ENCODE assay signal across 9 cellular contexts in genomic region chr12:64681200-64682052, GRCh38.
DNase-seq lines count a peak whose midpoint lies in the region; ATAC-seq and TF ChIP-seq lines count a peak whose summit lies in the region.
"Had no signal": no experiment of that assay in that cellular context is flagged by ENCODE, and none has a peak within 500 bp of the region (broad histone marks: within the 10 kb centered on the region; RNA-seq: fewer than 3 reads in every experiment).

No MANE protein-coding gene starts in this region.

- H3K27ac ChIP-seq in ascending aorta (peak overlapping the region; percentile 93), sigmoid colon (peak overlapping the region; percentile 79 to 92 (median 80))

- ATAC-seq in GM18519 (IDR thresholded peaks at IDR 0.05; ENCODE audit: low FRiP score, unreplicated experiment) (peak; percentile 63), HG02938 (IDR thresholded peaks at IDR 0.05; ENCODE audit: unreplicated experiment) (peak; percentile 40)

- TF ChIP-seq POLR2A in sigmoid colon (IDR thresholded peaks at IDR 0.05) = no peak

- H3K4me1 ChIP-seq in ascending aorta (peaks cover 20 to 64% of the 10 kb centered on the region in 2 donors), sigmoid colon (peaks cover 0 to 93% (median 76%) of the 10 kb centered on the region in 4 donors)

- no peak for TF ChIP-seq EP300 in sigmoid colon (IDR thresholded peaks at IDR 0.05)

- H3K36me3 ChIP-seq in ascending aorta (peaks cover 4 to 10% of the 10 kb centered on the region in 2 donors), sigmoid colon (peaks cover 0 to 13% (median 0%) of the 10 kb centered on the region in 4 donors)

- 73 to 92% methylated on average over 5 of the region's 5 CpGs for WGBS in sigmoid colon, 2 donors

- DNase-seq in ascending aorta (ENCODE audit: low spot score in 2 of 2) = no peak
- no peak for DNase-seq in sigmoid colon
- DNase-seq in posterior vena cava (ENCODE audit: low spot score) = no peak
- no peak for DNase-seq in Kasumi-1 (lab: John Stamatoyannopoulos, UW)
- no peak for DNase-seq in HuH-7 (ENCODE audit: low spot score)
- DNase-seq: stimulated activated CD4-positive, alpha-beta T cell treated with anti-CD3 and anti-CD28 coated beads, Interleukin-2, amount 100 ng/mL, for 48 hours had no signal

- no peak for TF ChIP-seq CTCF in ascending aorta (IDR thresholded peaks at IDR 0.05)
- no peak for TF ChIP-seq CTCF in sigmoid colon (IDR thresholded peaks at IDR 0.05)

- H3K4me3 ChIP-seq in ascending aorta (no peak overlapping the region), sigmoid colon (no peak overlapping the region)
- H3K4me3 ChIP-seq: lung had no signal

- intact Hi-C loops in ascending aorta (cut with DNase I) = loop anchor here (2.0 to 10.0 kb wide), 2 partner anchors 71 to 457 kb away; partner anchors contain the start of genes KICS2 and RASSF3
- intact Hi-C loops in sigmoid colon (cut with DNase I) = no loop called here
- intact Hi-C loops in posterior vena cava (cut with DNase I) = no loop called here

- H3K9me3 ChIP-seq in ascending aorta (no peaks in the 10 kb centered on the region), sigmoid colon (no peaks in the 10 kb centered on the region)

- H3K27me3 ChIP-seq in ascending aorta = no peaks in the 10 kb centered on the region
- H3K27me3 ChIP-seq in sigmoid colon = no peaks in the 10 kb centered on the region
